8 cellular contexts compared by ENCODE assay signal in genomic region chr6:105786890-105787655, GRCh38.
DNase-seq lines count a peak whose midpoint lies in the region; ATAC-seq and TF ChIP-seq lines count a peak whose summit lies in the region.

No MANE protein-coding gene starts in this region.

- H3K4me1 Mint-ChIP-seq in activated T-helper 2 cell treated with anti-CD3 and anti-CD28 coated beads, Interferon-gamma antibody, Interleukin-2, Interleukin-4, amounts not matched to agents 10 μg/mL and 5 μg/mL and 100 μg/mL, durations not matched to agents 14 hours and 24 hours and 36 hours (ENCODE audit: low read depth), result peaks cover 75% of the 10 kb centered on the region

- no peaks in the 10 kb centered on the region for H3K9me3 ChIP-seq in upper lobe of right lung
- H3K9me3 ChIP-seq in adrenal gland (replicated peaks in 1 of 3), result no peaks in the 10 kb centered on the region

- no peaks in the 10 kb centered on the region for H3K27me3 ChIP-seq in upper lobe of right lung
- H3K27me3 ChIP-seq in adrenal gland, result no peaks in the 10 kb centered on the region

- peaks cover 12% of the 10 kb centered on the region for H3K9me3 Mint-ChIP-seq in activated T-helper 2 cell treated with anti-CD3 and anti-CD28 coated beads, Interferon-gamma antibody, Interleukin-2, Interleukin-4, amounts not matched to agents 10 μg/mL and 5 μg/mL and 100 μg/mL, durations not matched to agents 14 hours and 24 hours and 36 hours

- no peaks in the 10 kb centered on the region for H3K4me1 ChIP-seq in upper lobe of right lung
- peaks cover 0 to 4% of the 10 kb centered on the region in 2 donors for H3K4me1 ChIP-seq in adrenal gland (replicated peaks in 1 of 2)

- no peak overlapping the region for H3K4me3 Mint-ChIP-seq in activated T-helper 2 cell treated with anti-CD3 and anti-CD28 coated beads, Interferon-gamma antibody, Interleukin-2, Interleukin-4, amounts not matched to agents 10 μg/mL and 5 μg/mL and 100 μg/mL, durations not matched to agents 14 hours and 24 hours and 36 hours (ENCODE audit: low read depth)

- WGBS in adrenal gland, 4 donors, result 87 to 93% (median 89%) methylated on average over 10 of the region's 10 CpGs

- intact Hi-C loops in activated T-helper 2 cell treated with anti-CD3 and anti-CD28 coated beads, Interferon-gamma antibody, Interleukin-2, Interleukin-4, amounts not matched to agents 10 μg/mL and 5 μg/mL and 100 μg/mL, durations not matched to agents 14 hours and 24 hours and 36 hours (cut with micrococcal nuclease), result loop anchor here (1.0 to 2.0 kb wide), 4 partner anchors 43 to 310 kb away; no protein-coding TSS in a partner anchor
- intact Hi-C loops in upper lobe of right lung (cut with DNase I) (no loop called here), adrenal gland (cut with DNase I) (no loop called here)

- H3K27ac Mint-ChIP-seq in activated T-helper 2 cell treated with anti-CD3 and anti-CD28 coated beads, Interferon-gamma antibody, Interleukin-2, Interleukin-4, amounts not matched to agents 10 μg/mL and 5 μg/mL and 100 μg/mL, durations not matched to agents 14 hours and 24 hours and 36 hours, result peak overlapping the region; percentile 44

- no peak overlapping the region for H3K4me3 ChIP-seq in upper lobe of right lung
- no peak overlapping the region for H3K4me3 ChIP-seq in adrenal gland

- H3K27ac ChIP-seq in upper lobe of right lung, result no peak overlapping the region
- H3K27ac ChIP-seq in adrenal gland, result no peak overlapping the region

- TF ChIP-seq POLR2A in adrenal gland (IDR thresholded peaks at IDR 0.05), result no peak

- peak; percentile 65 for ATAC-seq in GM18498 (IDR thresholded peaks at IDR 0.05; ENCODE audit: unreplicated experiment)
- peak; percentile 58 for ATAC-seq in GM19372 (IDR thresholded peaks at IDR 0.05; ENCODE audit: low read depth, unreplicated experiment)
- peak; percentile 71 for ATAC-seq in HG03064 (IDR thresholded peaks at IDR 0.05; ENCODE audit: low read depth, unreplicated experiment)
- no peak for ATAC-seq in upper lobe of right lung

- TF ChIP-seq CTCF in upper lobe of right lung (IDR thresholded peaks at IDR 0.05) (no peak), adrenal gland (IDR thresholded peaks at IDR 0.05) (no peak)

- H3K36me3 Mint-ChIP-seq in activated T-helper 2 cell treated with anti-CD3 and anti-CD28 coated beads, Interferon-gamma antibody, Interleukin-2, Interleukin-4, amounts not matched to agents 10 μg/mL and 5 μg/mL and 100 μg/mL, durations not matched to agents 14 hours and 24 hours and 36 hours (ENCODE audit: low read depth), result peaks cover 13% of the 10 kb centered on the region

- peak; percentile 36 for DNase-seq in activated T-helper 2 cell treated with anti-CD3 and anti-CD28 coated beads, Interferon-gamma antibody, Interleukin-2, Interleukin-4, amounts not matched to agents 10 μg/mL and 5 μg/mL and 100 μg/mL, durations not matched to agents 14 hours and 24 hours and 36 hours (ENCODE audit: low spot score)
- DNase-seq in NCI-H2081 (lab: John Stamatoyannopoulos, UW) (no peak), upper lobe of right lung (no peak), adrenal gland (no peak), hypothalamus (lab: John Stamatoyannopoulos, UW) (no peak)

- no peaks in the 10 kb centered on the region for H3K27me3 Mint-ChIP-seq in activated T-helper 2 cell treated with anti-CD3 and anti-CD28 coated beads, Interferon-gamma antibody, Interleukin-2, Interleukin-4, amounts not matched to agents 10 μg/mL and 5 μg/mL and 100 μg/mL, durations not matched to agents 14 hours and 24 hours and 36 hours (ENCODE audit: low read depth)

- H3K36me3 ChIP-seq in upper lobe of right lung (no peaks in the 10 kb centered on the region), adrenal gland (replicated peaks in 1 of 2) (no peaks in the 10 kb centered on the region)
